Comparison of ENCODE assay signal across 1 cellular context in genomic region chr1:20473894-20474293, GRCh38.
TF ChIP-seq lines count a peak whose summit lies in the region.

No MANE protein-coding gene starts in this region.

TF ChIP-seq in K562, 482 proteins besides CTCF, POLR2A, EP300 and RAD21:
- TF ChIP-seq ATF4 (CRISPR knock-in tag; IDR thresholded peaks at IDR 0.05): no peak
- TF ChIP-seq MTF1 (CRISPR knock-in tag; IDR thresholded peaks at IDR 0.05; ENCODE audit: borderline replicate concordance): no peak
- no peak for TF ChIP-seq ZNF3 (CRISPR knock-in tag; IDR thresholded peaks at IDR 0.05)
- TF ChIP-seq TBP (optimal IDR thresholded peaks at IDR 0.05; ENCODE audit: low read depth, low read length): no peak
- peak; percentile 44 for TF ChIP-seq ZNF121 (CRISPR knock-in tag; conservative IDR thresholded peaks at IDR 0.05)
